ENCODE assay signal across 8 cellular contexts in genomic region chr16:71883849-71884638, GRCh38.
DNase-seq lines count a peak whose midpoint lies in the region; ATAC-seq and TF ChIP-seq lines count a peak whose summit lies in the region.

ZNF821 (minus strand) TSS chr16:71884182; CDS start chr16:71879946, 4,236 bp downstream.

- DNase-seq in NCI-H2227 treated with DMSO at 0.1 percent for 48 hours (lab: John Stamatoyannopoulos, UW): peak; percentile 78
- peak; percentile 58 to 61 for DNase-seq in activated CD4-positive, alpha-beta T cell treated with anti-CD3 and anti-CD28 coated beads for 24 hours (ENCODE audit: low read depth in 2 of 2)
- DNase-seq in choroid plexus epithelial cell (ENCODE audit: low read depth): peak; percentile 70
- peak; percentile 66 for DNase-seq in kidney tubule cell (ENCODE audit: low spot score)
- peak; percentile 47 to 73 (median 58) for DNase-seq in stimulated activated CD4-positive, alpha-beta T cell treated with anti-CD3 and anti-CD28 coated beads, Interleukin-1b, Interleukin-23, amount 100 ng/mL, for 24 hours (ENCODE audit: low read depth in 4 of 4, low spot score in 1 of 4)

- peak within 1 kb of the TSS; percentile 92 for H3K27ac ChIP-seq in 22Rv1

- TF ChIP-seq CTCF in 22Rv1 (IDR thresholded peaks at IDR 0.05) (peak; percentile 59), choroid plexus epithelial cell (conservative IDR thresholded peaks at IDR 0.05; ENCODE audit: low read depth, low read length) (no peak)

- peak; percentile 49 for ATAC-seq in GM18505 (IDR thresholded peaks at IDR 0.05; ENCODE audit: unreplicated experiment)
- peak; percentile 56 for ATAC-seq in HG02981 (IDR thresholded peaks at IDR 0.05; ENCODE audit: unreplicated experiment)

- peak within 1 kb of the TSS; percentile 74 for H3K4me3 ChIP-seq in choroid plexus epithelial cell (ENCODE audit: low read depth, low read length)

- TF ChIP-seq POLR2A in GM18505 (IDR thresholded peaks at IDR 0.05; ENCODE audit: borderline replicate concordance, extremely low read depth, insufficient read depth, insufficient read length): peak; percentile 44

Comparison
In these comparisons a context has a peak if more than half of its experiments do, and no peak if none do; other contexts are left out.
1. Peak in every context shown above with its lines: DNase-seq, ATAC-seq, H3K4me3 ChIP-seq and H3K27ac ChIP-seq.